Comparison of ENCODE assay signal across 20 cellular contexts in the genomic region with DNA sequence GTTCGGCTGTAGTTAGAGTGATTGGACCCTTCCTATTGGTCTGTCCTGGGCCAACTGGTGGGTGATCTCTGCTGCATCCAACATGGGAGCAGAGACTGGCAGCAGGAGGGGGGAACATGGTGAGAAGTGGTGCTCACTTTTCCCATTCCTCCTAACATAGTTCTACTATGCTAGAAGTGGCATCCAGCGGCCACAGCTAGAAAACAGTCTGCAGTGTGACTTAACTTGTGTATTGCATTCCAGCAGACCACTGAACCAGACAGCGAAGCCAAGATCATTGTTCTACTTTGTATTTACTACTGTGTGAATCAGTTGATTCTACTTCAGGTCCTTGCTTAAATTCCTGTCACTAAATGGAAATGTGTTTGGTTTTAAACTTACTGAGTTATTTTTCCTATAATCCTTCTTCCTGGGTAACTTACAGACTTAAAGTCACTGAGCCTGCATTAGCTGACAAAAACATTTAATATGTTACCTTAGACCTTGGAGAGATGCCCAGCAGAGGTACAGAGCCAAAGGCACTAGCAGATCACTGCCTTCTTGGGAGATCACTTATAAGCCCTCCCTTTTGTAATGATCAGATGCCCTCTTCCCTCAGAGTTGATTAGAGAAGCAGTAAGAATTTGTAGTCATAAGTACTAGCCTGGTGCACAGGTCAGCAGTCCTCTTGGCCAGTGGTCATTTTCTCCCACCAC. TPM values are rescaled to one million over a fixed set of nuclear protein-coding genes. Genes with fewer than 3 reads are reported as not detected.
DNase-seq lines count a peak whose midpoint lies in the region; FAIRE-seq and TF ChIP-seq lines count a peak whose summit lies in the region.
"Had no signal": no experiment of that assay in that cellular context is flagged by ENCODE, and none has a peak within 500 bp of the region (broad histone marks: within the 10 kb centered on the region; RNA-seq: fewer than 3 reads in every experiment).

No MANE protein-coding gene starts in this region.

- BruUV-seq in Calu3 (replicated peaks; lab: Mats Ljungman, UMichigan), result TSS peak; percentile 60

- no peaks in the 10 kb centered on the region for H3K9me3 Mint-ChIP-seq in Calu3 (ENCODE audit: low read depth, unreplicated experiment)
- H3K9me3 Mint-ChIP-seq: CD8-positive, alpha-beta memory T cell; central memory CD8-positive, alpha-beta T cell; stimulated activated naive CD8-positive, alpha-beta T cell treated with anti-CD3 and anti-CD28 coated beads, Interleukin-15, Interleukin-2, amounts not matched to agents 100 ng/mL and 50 ng/mL, for 24 hours had no signal

- TF ChIP-seq CTCF in Calu3 (IDR thresholded peaks at IDR 0.05; ENCODE audit: unreplicated experiment) (no peak), VCaP (conservative IDR thresholded peaks at IDR 0.05) (no peak)

- intact Hi-C loops in Calu3 (cut with micrococcal nuclease; ENCODE audit: unreplicated experiment), result no loop called here

- H3K27me3 Mint-ChIP-seq in Calu3 (ENCODE audit: unreplicated experiment), result no peaks in the 10 kb centered on the region
- H3K27me3 Mint-ChIP-seq: CD8-positive, alpha-beta memory T cell; central memory CD8-positive, alpha-beta T cell; stimulated activated naive CD8-positive, alpha-beta T cell treated with anti-CD3 and anti-CD28 coated beads, Interleukin-15, Interleukin-2, amounts not matched to agents 100 ng/mL and 50 ng/mL, for 24 hours had no signal

- 62 to 91% (median 69%) methylated on average over 3 of the region's 3 CpGs for WGBS in small intestine, 3 donors

- peak overlapping the region; percentile 22 for H3K27ac ChIP-seq in VCaP
- peak overlapping the region; percentile 7 for H3K27ac ChIP-seq in rectal smooth muscle tissue (ENCODE audit: low read depth, low read length)
- no peak overlapping the region for H3K27ac ChIP-seq in small intestine (ENCODE audit: low read depth in 1 of 2, low read length in 1 of 2)
- H3K27ac ChIP-seq: tibial nerve had no signal

- H3K27me3 ChIP-seq in rectal smooth muscle tissue (ENCODE audit: control insufficient read depth, insufficient read depth, low read length) (no peaks in the 10 kb centered on the region), small intestine (ENCODE audit: control insufficient read depth in 2 of 2, insufficient read depth in 2 of 2, low read length in 2 of 2) (no peaks in the 10 kb centered on the region)
- H3K27me3 ChIP-seq: tibial nerve had no signal

- CTCF ChIA-PET in Calu3 (lab: Charles Lee), result interaction anchor here (0.7 kb wide), 1 partner anchor 143 kb away, joined by 3 read pairs; no protein-coding TSS in a partner anchor

- no peaks in the 10 kb centered on the region for H3K9me3 ChIP-seq in small intestine (ENCODE audit: control insufficient read depth, low read depth)
- H3K9me3 ChIP-seq: tibial nerve had no signal

- H3K4me1 ChIP-seq in rectal smooth muscle tissue (ENCODE audit: control insufficient read depth, insufficient read depth, low read length), result no peaks in the 10 kb centered on the region
- no peaks in the 10 kb centered on the region for H3K4me1 ChIP-seq in small intestine (ENCODE audit: control insufficient read depth in 2 of 2, insufficient read depth in 1 of 2, low read depth in 1 of 2, low read length in 1 of 2)

- peaks cover 5% of the 10 kb centered on the region for H3K36me3 Mint-ChIP-seq in Calu3 (ENCODE audit: insufficient read depth, unreplicated experiment)

- no peak overlapping the region for H3K27ac Mint-ChIP-seq in Calu3 (ENCODE audit: unreplicated experiment)
- H3K27ac Mint-ChIP-seq: stimulated activated naive CD8-positive, alpha-beta T cell treated with anti-CD3 and anti-CD28 coated beads, Interleukin-15, Interleukin-2, amounts not matched to agents 100 ng/mL and 50 ng/mL, for 24 hours had no signal

- DNase-seq in Calu3, result no peak
- peak; percentile 42 for DNase-seq in islet precursor cell
- no peak for DNase-seq in GF-D8 (lab: John Stamatoyannopoulos, UW)
- no peak for DNase-seq in small intestine
- no peak for DNase-seq in NCI-H1694 (lab: John Stamatoyannopoulos, UW)
- DNase-seq: activated CD8-positive, alpha-beta memory T cell treated with anti-CD3 and anti-CD28 coated beads, Interleukin-2, amount 50 U/mL, for 4 hours; activated effector memory CD4-positive, alpha-beta T cell treated with Interleukin-2 at 50 U/mL for 16 hours; CD8-positive, alpha-beta memory T cell; effector CD4-positive, alpha-beta T cell; MM.1S; OCI-M1; SHP77 treated with DMSO at 0.1 percent for 48 hours; stimulated activated CD4-positive, alpha-beta T cell treated with anti-CD3 and anti-CD28 coated beads, Interleukin-4, amount 100 ng/mL, for 1 hour had no signal

- H3K36me3 ChIP-seq in rectal smooth muscle tissue (ENCODE audit: control insufficient read depth, insufficient read depth, low read length) (peaks cover 17% of the 10 kb centered on the region), small intestine (ENCODE audit: control insufficient read depth in 2 of 2, insufficient read depth in 2 of 2, low read length in 2 of 2) (peaks cover 0 to 15% of the 10 kb centered on the region in 2 donors)

- no peaks in the 10 kb centered on the region for H3K4me1 Mint-ChIP-seq in Calu3 (ENCODE audit: low read depth, unreplicated experiment)
- H3K4me1 Mint-ChIP-seq: CD8-positive, alpha-beta memory T cell; central memory CD8-positive, alpha-beta T cell had no signal

- H3K4me3 Mint-ChIP-seq in Calu3 (ENCODE audit: low read depth, unreplicated experiment), result no peak overlapping the region
- H3K4me3 Mint-ChIP-seq: CD8-positive, alpha-beta memory T cell; central memory CD8-positive, alpha-beta T cell; stimulated activated naive CD8-positive, alpha-beta T cell treated with anti-CD3 and anti-CD28 coated beads, Interleukin-15, Interleukin-2, amounts not matched to agents 100 ng/mL and 50 ng/mL, for 24 hours had no signal

- no peak for FAIRE-seq in small intestine (lab: Jason Lieb, UNC)

- H3K4me3 ChIP-seq in rectal smooth muscle tissue (ENCODE audit: low read length) (no peak overlapping the region), small intestine (ENCODE audit: low read depth in 1 of 2, low read length in 2 of 2) (no peak overlapping the region)
- H3K4me3 ChIP-seq: smooth muscle cell, tibial nerve had no signal

- no peak overlapping the region for H3K9ac ChIP-seq in rectal smooth muscle tissue (ENCODE audit: low read length)

RNA-seq across cellular contexts. Expression of gene FABP3, which starts 8.2 kb away (rescaled TPM):
- not detected in 2 replicates for total RNA-seq in Calu3 (2022)
- 10 to 100 TPM; 10.7 to 63.8 (median 16.4) TPM for polyA plus RNA-seq in small intestine
- total RNA-seq: CD8-positive, alpha-beta memory T cell; H4 had no signal
- polyA plus RNA-seq: CD8-positive, alpha-beta memory T cell had no signal

RNA-seq across cellular contexts. Expression of gene SERINC2, which starts 48.3 kb away (rescaled TPM):
- total RNA-seq in Calu3 (2022), result 67.7 and 79.8 TPM in 2 replicates
- 100 to 1,000 TPM in 2 of 3 donors, 10 to 100 TPM in 1; 57.3 to 179 (median 147) TPM for polyA plus RNA-seq in small intestine
- polyA plus RNA-seq: CD8-positive, alpha-beta memory T cell had no signal

Comparison
In these comparisons a context has a peak if more than half of its experiments do, and no peak if none do; other contexts are left out.
1. H3K27ac ChIP-seq: peak in VCaP (single experiment) and rectal smooth muscle tissue (single experiment); none in small intestine (0 of 2).